In the genomic region with DNA sequence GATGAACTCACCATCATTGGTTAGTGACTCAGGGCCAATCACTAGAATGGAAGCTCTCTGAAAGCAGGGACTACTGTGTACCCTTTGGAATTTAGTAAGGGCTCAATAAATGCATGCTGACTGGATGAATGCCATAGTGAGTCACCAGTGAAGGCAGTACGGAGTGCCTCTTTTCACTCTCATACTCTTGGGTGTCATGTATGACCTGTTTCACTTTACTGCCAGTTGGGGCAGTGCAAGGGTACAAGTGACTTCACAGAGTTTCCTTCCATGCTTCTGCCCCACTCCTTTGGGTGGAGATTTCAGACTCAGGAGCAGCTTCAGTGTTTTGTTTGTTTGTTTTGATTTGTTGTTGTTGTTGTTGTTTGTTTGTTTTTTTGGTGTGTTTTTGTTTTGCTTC, we compare ENCODE assay signal across 33 cellular contexts. TPM values are rescaled to one million over a fixed set of nuclear protein-coding genes. Genes with fewer than 3 reads are reported as not detected.
"Had no signal": no experiment of that assay in that cellular context is flagged by ENCODE, and none has a peak within 500 bp of the region (broad histone marks: within the 10 kb centered on the region; RNA-seq: fewer than 3 reads in every experiment).

No MANE protein-coding gene starts in this region.

- H3K27ac ChIP-seq: dorsolateral prefrontal cortex, esophagus squamous epithelium, heart right ventricle, left lung, prostate gland, right atrium auricular region, sigmoid colon, stomach, thyroid gland had no signal

- ATAC-seq: heart right ventricle; left cardiac atrium; left lung; naive thymus-derived CD8-positive, alpha-beta T cell; stimulated activated effector memory CD8-positive, alpha-beta T cell treated with anti-CD3 and anti-CD28 coated beads, Interleukin-12 subunit alpha, Interleukin-12 subunit beta, amount 100 ng/mL, for 72 hours had no signal

- H3K27ac Mint-ChIP-seq: naive thymus-derived CD8-positive, alpha-beta T cell; nephron progenitor cell; stimulated activated effector memory CD8-positive, alpha-beta T cell treated with anti-CD3 and anti-CD28 coated beads, Interleukin-12 subunit alpha, Interleukin-12 subunit beta, amount 100 ng/mL, for 72 hours; type B pancreatic cell had no signal

- H3K4me1 Mint-ChIP-seq: naive thymus-derived CD8-positive, alpha-beta T cell; nephron progenitor cell; stimulated activated effector memory CD8-positive, alpha-beta T cell treated with anti-CD3 and anti-CD28 coated beads, Interleukin-12 subunit alpha, Interleukin-12 subunit beta, amount 100 ng/mL, for 72 hours had no signal

- H3K36me3 ChIP-seq: esophagus squamous epithelium, heart right ventricle, left lung, prostate gland, right atrium auricular region, sigmoid colon, stomach, thyroid gland had no signal

- H3K4me1 ChIP-seq: esophagus squamous epithelium, heart right ventricle, left lung, prostate gland, right atrium auricular region, sigmoid colon, stomach, thyroid gland had no signal

- H3K27me3 ChIP-seq: esophagus squamous epithelium, left lung, right atrium auricular region, sigmoid colon, stomach, thyroid gland had no signal

- FAIRE-seq: colon, keratinocyte had no signal

- H3K4me3 ChIP-seq: dorsolateral prefrontal cortex, esophagus squamous epithelium, heart right ventricle, left lung, prostate gland, right atrium auricular region, sigmoid colon, stomach, thyroid gland had no signal

- H3K36me3 Mint-ChIP-seq: naive thymus-derived CD8-positive, alpha-beta T cell; stimulated activated effector memory CD8-positive, alpha-beta T cell treated with anti-CD3 and anti-CD28 coated beads, Interleukin-12 subunit alpha, Interleukin-12 subunit beta, amount 100 ng/mL, for 72 hours; type B pancreatic cell had no signal

- H3K4me3 Mint-ChIP-seq: naive thymus-derived CD8-positive, alpha-beta T cell; nephron progenitor cell; stimulated activated effector memory CD8-positive, alpha-beta T cell treated with anti-CD3 and anti-CD28 coated beads, Interleukin-12 subunit alpha, Interleukin-12 subunit beta, amount 100 ng/mL, for 72 hours; type B pancreatic cell had no signal

- DNase-seq: dorsolateral prefrontal cortex; effector CD4-positive, alpha-beta T cell; esophagus squamous epithelium; foreskin melanocyte; glutamatergic neuron; heart right ventricle; hippocampal formation; left cardiac atrium; left lung; naive thymus-derived CD8-positive, alpha-beta T cell; nephron progenitor cell; nucleus accumbens; sigmoid colon; stimulated activated CD4-positive, alpha-beta T cell treated with anti-CD3 and anti-CD28 coated beads, Interleukin-2, amount 100 ng/mL, for 24 hours; stimulated activated CD4-positive, alpha-beta T cell treated with anti-CD3 and anti-CD28 coated beads, Interleukin-4, amount 100 ng/mL, for 24 hours; stimulated activated naive CD4-positive, alpha-beta T cell treated with Interleukin-2 at 50 U/mL for 16 hours; stomach; thyroid gland had no signal

- H3K9me3 ChIP-seq: esophagus squamous epithelium, heart right ventricle, left lung, prostate gland, right atrium auricular region, sigmoid colon, stomach, thyroid gland had no signal

- H3K9me3 Mint-ChIP-seq: nephron progenitor cell, type B pancreatic cell had no signal

RNA-seq across cellular contexts. Expression of a gene that starts 57.7 kb away (rescaled TPM):
- total RNA-seq: epithelial cell of proximal tubule; esophagus squamous epithelium; heart right ventricle; left cardiac atrium; left lung; lower leg skin; lung microvascular endothelial cell; mesenteric fat pad; myocyte; naive thymus-derived CD8-positive, alpha-beta T cell; osteocyte; right atrium auricular region; sigmoid colon; skeletal muscle tissue; stomach; subcutaneous adipose tissue; urinary bladder had no signal
